In genomic region chr9:108316066-108316465, GRCh38 we compare ENCODE assay signal across 27 cellular contexts.
"Had no signal": no experiment of that assay in that cellular context is flagged by ENCODE, and none has a peak within 500 bp of the region (broad histone marks: within the 10 kb centered on the region; RNA-seq: fewer than 3 reads in every experiment).

No MANE protein-coding gene starts in this region.

- H3K27me3 ChIP-seq: adrenal gland, breast epithelium, MG63, Peyer's patch, SJCRH30 had no signal

- H3K4me1 Mint-ChIP-seq: activated naive CD8-positive, alpha-beta T cell treated with anti-CD3 and anti-CD28 coated beads, Interleukin-2, amount 10 ng/mL, durations not matched to agents 7 days and 5 days; activated T-helper 17 cell treated with anti-CD3 and anti-CD28 coated beads, Interleukin-2, amount 50 U/mL, for 72 hours had no signal

- H3K4me1 ChIP-seq: adrenal gland, breast epithelium, Peyer's patch, SJCRH30 had no signal

- H3K36me3 ChIP-seq: adrenal gland, breast epithelium, MG63, Peyer's patch, SJCRH30 had no signal

- H3K27ac ChIP-seq: adrenal gland, breast epithelium, Peyer's patch, RWPE1, SJCRH30 had no signal

- H3K27me3 Mint-ChIP-seq: activated naive CD8-positive, alpha-beta T cell treated with anti-CD3 and anti-CD28 coated beads, Interleukin-2, amount 10 ng/mL, durations not matched to agents 7 days and 5 days; activated T-helper 17 cell treated with anti-CD3 and anti-CD28 coated beads, Interleukin-2, amount 50 U/mL, for 72 hours had no signal

- H3K27ac Mint-ChIP-seq: activated naive CD8-positive, alpha-beta T cell treated with anti-CD3 and anti-CD28 coated beads, Interleukin-2, amount 10 ng/mL, durations not matched to agents 7 days and 5 days; activated T-helper 17 cell treated with anti-CD3 and anti-CD28 coated beads, Interleukin-2, amount 50 U/mL, for 72 hours had no signal

- H3K4me3 Mint-ChIP-seq: activated naive CD8-positive, alpha-beta T cell treated with anti-CD3 and anti-CD28 coated beads, Interleukin-2, amount 10 ng/mL, durations not matched to agents 7 days and 5 days; activated T-helper 17 cell treated with anti-CD3 and anti-CD28 coated beads, Interleukin-2, amount 50 U/mL, for 72 hours had no signal

- H3K4me3 ChIP-seq: adrenal gland, breast epithelium, MG63, Peyer's patch, SJCRH30 had no signal

- H3K9me3 ChIP-seq: adrenal gland, breast epithelium, MG63, Peyer's patch, SJCRH30, SK-N-SH had no signal

- H3K36me3 Mint-ChIP-seq: activated naive CD8-positive, alpha-beta T cell treated with anti-CD3 and anti-CD28 coated beads, Interleukin-2, amount 10 ng/mL, durations not matched to agents 7 days and 5 days had no signal

- DNase-seq: activated CD4-positive, alpha-beta T cell treated with anti-CD3 and anti-CD28 coated beads for 48 hours; activated CD4-positive, alpha-beta T cell treated with anti-CD3 and anti-CD28 coated beads, Interleukin-2, amount 50 U/mL, for 48 hours; activated CD8-positive, alpha-beta memory T cell treated with anti-CD3 and anti-CD28 coated beads for 24 hours; activated naive CD4-positive, alpha-beta T cell treated with anti-CD3 and anti-CD28 coated beads, Interleukin-2, amount 50 U/mL, for 16 hours; activated naive CD8-positive, alpha-beta T cell treated with anti-CD3 and anti-CD28 coated beads, Interleukin-2, amount 10 ng/mL, durations not matched to agents 7 days and 5 days; activated T-cell treated with anti-CD3 and anti-CD28 coated beads, Interleukin-2, amount 50 U/mL, for 48 hours; adrenal gland; aorta; caudate nucleus; MG63; NCI-H1105 treated with DMSO at 0.1 percent for 48 hours; NCI-H1436 treated with DMSO at 0.1 percent for 48 hours; NCI-H187; NCI-H2171; NCI-H2227 treated with DMSO at 0.1 percent for 48 hours; NCI-H446 treated with DMSO at 0.1 percent for 48 hours; NCI-H526; NCI-H774; Peyer's patch; Right ventricle myocardium superior; SJCRH30; SK-N-SH; T-helper 1 cell had no signal

- ATAC-seq: activated CD4-positive, CD25-positive, alpha-beta regulatory T cell treated with anti-CD3 and anti-CD28 coated beads, Interleukin-2, amount 50 U/mL, for 24 hours; activated T-helper 17 cell treated with anti-CD3 and anti-CD28 coated beads, Interleukin-2, amount 50 U/mL, for 72 hours had no signal
